16 cellular contexts compared by ENCODE assay signal in genomic region chr11:120061761-120062560, GRCh38.
A peak's percentile ranks its signal among the peaks of the same experiment; 100 is the strongest.
DNase-seq lines count a peak whose midpoint lies in the region; ATAC-seq, FAIRE-seq and TF ChIP-seq lines count a peak whose summit lies in the region.
"Had no signal": no experiment of that assay in that cellular context is flagged by ENCODE, and none has a peak within 500 bp of the region (broad histone marks: within the 10 kb centered on the region; RNA-seq: fewer than 3 reads in every experiment).

No MANE protein-coding gene starts in this region.

- DNase-seq in D341Med (ENCODE audit: low spot score) = peak; percentile 17
- peak; percentile 33 for DNase-seq in astrocyte (ENCODE audit: low read depth)
- peak; percentile 74 for DNase-seq in hepatocyte (ENCODE audit: low spot score)
- DNase-seq in pons (ENCODE audit: low spot score) = peak; percentile 42
- DNase-seq in activated naive CD4-positive, alpha-beta T cell treated with anti-CD3 and anti-CD28 coated beads, Interleukin-2, amount 10 ng/mL, durations not matched to agents 7 days and 5 days = no peak
- DNase-seq in NOMO-1 treated with dmso at 0.1 percent for 144 hours (lab: John Stamatoyannopoulos, UW; ENCODE audit: unreplicated experiment) = no peak
- no peak for DNase-seq in NCI-H345 treated with DMSO at 0.1 percent for 48 hours (lab: John Stamatoyannopoulos, UW; ENCODE audit: unreplicated experiment)
- DNase-seq in left colon = no peak
- DNase-seq: GOT3; NCI-H1930; stimulated activated CD4-positive, alpha-beta T cell treated with anti-CD3 and anti-CD28 coated beads, Interleukin-4, amount 100 ng/mL, for 24 hours; stimulated activated naive CD8-positive, alpha-beta T cell treated with anti-CD3 and anti-CD28 coated beads, Interleukin-15, Interleukin-2, amounts not matched to agents 100 U/mL and 50 U/mL, for 24 hours had no signal

- H3K9me2 ChIP-seq in hepatocyte (replicated peaks; ENCODE audit: insufficient read depth) = no peaks in the 10 kb centered on the region

- H3K27me3 ChIP-seq in astrocyte (ENCODE audit: insufficient read depth, low read length) = peaks cover 4% of the 10 kb centered on the region
- H3K27me3 ChIP-seq in hepatocyte = no peaks in the 10 kb centered on the region
- H3K27me3 ChIP-seq: ovary had no signal

- H3K79me2 ChIP-seq in astrocyte (ENCODE audit: insufficient read depth, low read length) = no peaks in the 10 kb centered on the region
- H3K79me2 ChIP-seq in hepatocyte = no peaks in the 10 kb centered on the region

- no peaks in the 10 kb centered on the region for H3K36me3 Mint-ChIP-seq in astrocyte (ENCODE audit: low read depth, unreplicated experiment)
- H3K36me3 Mint-ChIP-seq in activated naive CD4-positive, alpha-beta T cell treated with anti-CD3 and anti-CD28 coated beads, Interleukin-2, amount 10 ng/mL, durations not matched to agents 7 days and 5 days = no peaks in the 10 kb centered on the region
- H3K36me3 Mint-ChIP-seq: CD8-positive, alpha-beta memory T cell had no signal

- peaks cover 24% of the 10 kb centered on the region for H3K27me3 Mint-ChIP-seq in astrocyte (ENCODE audit: low read depth, unreplicated experiment)
- H3K27me3 Mint-ChIP-seq in activated naive CD4-positive, alpha-beta T cell treated with anti-CD3 and anti-CD28 coated beads, Interleukin-2, amount 10 ng/mL, durations not matched to agents 7 days and 5 days = peaks cover 17% of the 10 kb centered on the region

- no peak overlapping the region for H3K9ac ChIP-seq in astrocyte (ENCODE audit: low read length)

- peak overlapping the region; percentile 34 for H2AFZ ChIP-seq in astrocyte (ENCODE audit: low read depth, low read length)
- peak overlapping the region; percentile 25 for H2AFZ ChIP-seq in hepatocyte

- no peak for FAIRE-seq in astrocyte (lab: Jason Lieb, UNC)

- no peaks in the 10 kb centered on the region for H4K20me1 ChIP-seq in astrocyte (ENCODE audit: insufficient read depth, low read length)
- no peaks in the 10 kb centered on the region for H4K20me1 ChIP-seq in hepatocyte (ENCODE audit: insufficient read depth, poor library complexity, severe bottlenecking)

- peak overlapping the region; percentile 22 for H3K4me2 ChIP-seq in astrocyte (ENCODE audit: low read length)
- peak overlapping the region; percentile 50 for H3K4me2 ChIP-seq in hepatocyte

- ATAC-seq in left colon = no peak
- ATAC-seq: activated CD4-positive, CD25-positive, alpha-beta regulatory T cell treated with anti-CD3 and anti-CD28 coated beads, Interleukin-2, amount 50 U/mL, for 24 hours; SK-N-SH treated with all-trans-retinoic acid at 6 μM for 48 hours; stimulated activated naive CD8-positive, alpha-beta T cell treated with anti-CD3 and anti-CD28 coated beads, Interleukin-15, Interleukin-2, amounts not matched to agents 100 U/mL and 50 U/mL, for 24 hours had no signal

- H3K27ac Mint-ChIP-seq in astrocyte (ENCODE audit: unreplicated experiment) = peak overlapping the region; percentile 83
- no peak overlapping the region for H3K27ac Mint-ChIP-seq in activated naive CD4-positive, alpha-beta T cell treated with anti-CD3 and anti-CD28 coated beads, Interleukin-2, amount 10 ng/mL, durations not matched to agents 7 days and 5 days

- CTCF ChIA-PET in activated naive CD4-positive, alpha-beta T cell treated with anti-CD3 and anti-CD28 coated beads, Interleukin-2, amount 10 ng/mL, durations not matched to agents 7 days and 5 days (lab: Charles Lee) = no interaction called here

- H3K27ac ChIP-seq in astrocyte (ENCODE audit: low read depth, low read length) (no peak overlapping the region), hepatocyte (peak overlapping the region; percentile 30)
- H3K27ac ChIP-seq: ovary had no signal

- WGBS in hepatocyte (ENCODE audit: low lambda C conversion rate, missing lambda C conversion rate) = 46% methylated on average over 24 of the region's 28 CpGs

- H3K36me3 ChIP-seq in astrocyte (ENCODE audit: insufficient read depth, low read length) = no peaks in the 10 kb centered on the region
- H3K36me3 ChIP-seq in hepatocyte (replicated peaks; ENCODE audit: insufficient read depth, low read depth) = no peaks in the 10 kb centered on the region
- H3K36me3 ChIP-seq: ovary had no signal

- TF ChIP-seq CTCF in astrocyte (IDR thresholded peaks at IDR 0.05; ENCODE audit: insufficient read depth, low read depth, low read length) = no peak
- TF ChIP-seq CTCF in hepatocyte (IDR thresholded peaks at IDR 0.05; ENCODE audit: poor library complexity) = no peak

- H3K9me3 Mint-ChIP-seq in astrocyte (ENCODE audit: unreplicated experiment) = no peaks in the 10 kb centered on the region
- no peaks in the 10 kb centered on the region for H3K9me3 Mint-ChIP-seq in activated naive CD4-positive, alpha-beta T cell treated with anti-CD3 and anti-CD28 coated beads, Interleukin-2, amount 10 ng/mL, durations not matched to agents 7 days and 5 days
- H3K9me3 Mint-ChIP-seq: CD8-positive, alpha-beta memory T cell had no signal

- H3K9me3 ChIP-seq in astrocyte (ENCODE audit: insufficient read depth, low read depth, low read length) = no peaks in the 10 kb centered on the region
- H3K9me3 ChIP-seq in hepatocyte (ENCODE audit: low read depth) = no peaks in the 10 kb centered on the region
- H3K9me3 ChIP-seq: ovary had no signal

- H3K4me3 ChIP-seq in astrocyte (ENCODE audit: insufficient read depth, low read depth, low read length) (no peak overlapping the region), hepatocyte (no peak overlapping the region)
- H3K4me3 ChIP-seq: ovary had no signal

- H3K4me3 Mint-ChIP-seq in astrocyte (ENCODE audit: unreplicated experiment) = no peak overlapping the region
- H3K4me3 Mint-ChIP-seq in activated naive CD4-positive, alpha-beta T cell treated with anti-CD3 and anti-CD28 coated beads, Interleukin-2, amount 10 ng/mL, durations not matched to agents 7 days and 5 days = no peak overlapping the region
- H3K4me3 Mint-ChIP-seq: CD8-positive, alpha-beta memory T cell had no signal

- peaks cover 27% of the 10 kb centered on the region for H3K4me1 Mint-ChIP-seq in astrocyte (ENCODE audit: low read depth, unreplicated experiment)
- H3K4me1 Mint-ChIP-seq in activated naive CD4-positive, alpha-beta T cell treated with anti-CD3 and anti-CD28 coated beads, Interleukin-2, amount 10 ng/mL, durations not matched to agents 7 days and 5 days = no peaks in the 10 kb centered on the region
- H3K4me1 Mint-ChIP-seq: CD8-positive, alpha-beta memory T cell had no signal

- H3K4me1 ChIP-seq in astrocyte (ENCODE audit: insufficient read depth, low read length) (peaks cover 7% of the 10 kb centered on the region), hepatocyte (ENCODE audit: insufficient read depth) (peaks cover 8% of the 10 kb centered on the region)

- intact Hi-C loops in left colon (cut with DNase I, micrococcal nuclease) = no loop called here

Comparison
In these comparisons a context has a peak if more than half of its experiments do, and no peak if none do; other contexts are left out.
1. DNase-seq: peak in D341Med (single experiment), astrocyte (single experiment), hepatocyte (single experiment) and pons (single experiment); none in activated naive CD4-positive, alpha-beta T cell treated with anti-CD3 and anti-CD28 coated beads, Interleukin-2, amount 10 ng/mL, durations not matched to agents 7 days and 5 days (single experiment), NOMO-1 treated with dmso at 0.1 percent for 144 hours (single experiment), NCI-H345 treated with DMSO at 0.1 percent for 48 hours (single experiment) and left colon (0 of 2).